ENCODE assay signal across 8 cellular contexts in genomic region chr2:178478442-178479274, GRCh38. TPM values are rescaled to one million over a fixed set of nuclear protein-coding genes. Genes with fewer than 3 reads are reported as not detected.
DNase-seq lines count a peak whose midpoint lies in the region; ATAC-seq and TF ChIP-seq lines count a peak whose summit lies in the region.

Gene FKBP7 (minus strand): TSS chr2:178478600. CDS start chr2:178478499, 101 bp downstream.

- no peaks in the 10 kb centered on the region for H3K36me3 ChIP-seq in endodermal cell (ENCODE audit: control insufficient read depth, insufficient read depth, low read length)

- ATAC-seq in GM19467 (IDR thresholded peaks at IDR 0.05; ENCODE audit: unreplicated experiment) = peak; percentile 38
- peak; percentile 74 for ATAC-seq in activated CD8-positive, alpha-beta memory T cell treated with anti-CD3 and anti-CD28 coated beads, Interleukin-2, amount 10 ng/mL, durations not matched to agents 7 days and 5 days

- no peaks in the 10 kb centered on the region for H3K4me1 ChIP-seq in endodermal cell (ENCODE audit: control insufficient read depth, insufficient read depth, low read length)

- H3K4me1 Mint-ChIP-seq in activated CD8-positive, alpha-beta memory T cell treated with anti-CD3 and anti-CD28 coated beads, Interleukin-2, amount 10 ng/mL, durations not matched to agents 7 days and 5 days = peaks cover 46% of the 10 kb centered on the region
- H3K4me1 Mint-ChIP-seq in endodermal cell = peaks cover 18% of the 10 kb centered on the region

- H3K9ac ChIP-seq in endodermal cell (ENCODE audit: extremely low read depth, low read length, poor library complexity, severe bottlenecking) = peak within 1 kb of the TSS; percentile 83

- peak within 1 kb of the TSS; percentile 98 for H3K4me3 Mint-ChIP-seq in activated CD8-positive, alpha-beta memory T cell treated with anti-CD3 and anti-CD28 coated beads, Interleukin-2, amount 10 ng/mL, durations not matched to agents 7 days and 5 days
- peak within 1 kb of the TSS; percentile 87 for H3K4me3 Mint-ChIP-seq in endodermal cell

- CTCF ChIA-PET in activated CD8-positive, alpha-beta memory T cell treated with anti-CD3 and anti-CD28 coated beads, Interleukin-2, amount 10 ng/mL, durations not matched to agents 7 days and 5 days (lab: Charles Lee) = interaction anchor here (0.8 to 4.5 kb wide), 4 partner anchors 13 to 49 kb away, joined by 3 to 29 read pairs (median 5); partner anchors contain the start of genes PJVK and PRKRA

- WGBS in endodermal cell (ENCODE audit: insufficient coverage in 1 of 2, insufficient read length in 1 of 2), 2 experiments = 2% methylated on average over 31 to 56 of the region's 56 CpGs

- peak within 1 kb of the TSS; percentile 90 for H3K27ac ChIP-seq in endodermal cell (ENCODE audit: low read depth, low read length)

- peak within 1 kb of the TSS; percentile 91 for H3K4me3 ChIP-seq in endodermal cell (ENCODE audit: low read length)

- peak within 1 kb of the TSS; percentile 100 for H3K27ac Mint-ChIP-seq in activated CD8-positive, alpha-beta memory T cell treated with anti-CD3 and anti-CD28 coated beads, Interleukin-2, amount 10 ng/mL, durations not matched to agents 7 days and 5 days
- H3K27ac Mint-ChIP-seq in endodermal cell = peak within 1 kb of the TSS; percentile 97

- DNase-seq in COLO668 (lab: John Stamatoyannopoulos, UW; ENCODE audit: unreplicated experiment) (peak; percentile 91), HT1080 (ENCODE audit: low read depth) (peak; percentile 65), NOMO-1 treated with DMSO at 0.1 percent for 48 hours (lab: John Stamatoyannopoulos, UW; ENCODE audit: unreplicated experiment) (peak; percentile 67), endodermal cell (peak; percentile 93), mesenteric fat pad (ENCODE audit: low spot score) (peak; percentile 94)
- peak; percentile 89 for DNase-seq in activated CD8-positive, alpha-beta memory T cell treated with anti-CD3 and anti-CD28 coated beads, Interleukin-2, amount 10 ng/mL, durations not matched to agents 7 days and 5 days
- DNase-seq in stimulated activated CD8-positive, alpha-beta memory T cell treated with anti-CD3 and anti-CD28 coated beads, Interleukin-15, amount 100 ng/mL, for 24 hours (ENCODE audit: low read depth) = peak; percentile 65

- no peaks in the 10 kb centered on the region for H3K27me3 Mint-ChIP-seq in activated CD8-positive, alpha-beta memory T cell treated with anti-CD3 and anti-CD28 coated beads, Interleukin-2, amount 10 ng/mL, durations not matched to agents 7 days and 5 days
- peaks cover 3% of the 10 kb centered on the region for H3K27me3 Mint-ChIP-seq in endodermal cell (ENCODE audit: insufficient read depth)

- no peaks in the 10 kb centered on the region for H3K27me3 ChIP-seq in endodermal cell (ENCODE audit: control insufficient read depth, insufficient read depth, low read length, poor library complexity, severe bottlenecking)

- no peaks in the 10 kb centered on the region for H3K9me3 ChIP-seq in endodermal cell (ENCODE audit: control insufficient read depth, low read length)

- H3K36me3 Mint-ChIP-seq in activated CD8-positive, alpha-beta memory T cell treated with anti-CD3 and anti-CD28 coated beads, Interleukin-2, amount 10 ng/mL, durations not matched to agents 7 days and 5 days = peaks cover 4% of the 10 kb centered on the region
- no peaks in the 10 kb centered on the region for H3K36me3 Mint-ChIP-seq in endodermal cell (ENCODE audit: low read depth)

- TF ChIP-seq CTCF in endodermal cell (conservative IDR thresholded peaks at IDR 0.05) = peak; percentile 79

- H3K9me3 Mint-ChIP-seq in activated CD8-positive, alpha-beta memory T cell treated with anti-CD3 and anti-CD28 coated beads, Interleukin-2, amount 10 ng/mL, durations not matched to agents 7 days and 5 days (ENCODE audit: low read depth) = no peaks in the 10 kb centered on the region
- no peaks in the 10 kb centered on the region for H3K9me3 Mint-ChIP-seq in endodermal cell

RNA-seq across cellular contexts. Expression of gene FKBP7, which starts in this region (rescaled TPM):
- total RNA-seq in HT1080 (2014; rRNA removed; shearing (Covaris generic)) = 21.0 and 22.2 TPM in 2 replicates
- polyA plus RNA-seq in HT1080 (2015; cell fraction: cytosol; rRNA removed) = 11.4 and 13.5 TPM in 2 replicates
- polyA plus RNA-seq in HT1080 (2015; cell fraction: nucleus; rRNA removed) = 12.4 and 13.0 TPM in 2 replicates
- 1 to 10 TPM; 4.1 to 4.6 TPM for total RNA-seq in activated CD8-positive, alpha-beta memory T cell treated with anti-CD3 and anti-CD28 coated beads, Interleukin-2, amount 10 ng/mL, durations not matched to agents 7 days and 5 days
- total RNA-seq in endodermal cell (1 to 10 TPM; 4.1 to 6.3 TPM), mesenteric fat pad (5.5 TPM)
- 25.4 TPM for polyA plus RNA-seq in endodermal cell (2013, experiment 1 of 2)
- polyA plus RNA-seq in endodermal cell (2013, experiment 2 of 2) = 22.7 TPM

Comparison
In these comparisons a context has a peak if more than half of its experiments do, and no peak if none do; other contexts are left out.
1. Peak in every context shown above with its lines: DNase-seq, ATAC-seq, H3K4me3 ChIP-seq and H3K27ac ChIP-seq.